In the genomic region with DNA sequence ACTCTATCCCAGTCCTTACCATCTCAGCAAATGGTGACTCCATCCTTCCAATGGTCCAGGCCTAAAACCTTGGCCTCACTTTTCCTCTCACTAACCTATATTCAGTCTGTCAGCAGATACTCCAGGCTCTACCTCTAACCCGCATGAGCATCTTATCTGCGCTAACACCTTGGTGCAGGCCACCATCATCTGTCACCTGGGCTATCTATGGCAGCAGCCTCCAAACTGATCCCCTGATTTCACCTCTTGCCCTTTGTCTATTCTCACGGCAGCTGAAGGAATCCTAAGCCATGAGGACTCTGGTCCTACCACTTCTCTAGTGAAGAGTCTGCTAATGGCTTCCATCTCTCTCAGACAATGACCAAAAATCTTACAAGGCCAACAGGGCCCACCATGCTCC, we compare ENCODE assay signal across 1 cellular context.
A peak's percentile ranks its signal among the peaks of the same experiment; 100 is the strongest.
TF ChIP-seq lines count a peak whose summit lies in the region.

No MANE protein-coding gene starts in this region.

TF ChIP-seq in K562, 482 proteins besides CTCF, POLR2A, EP300 and RAD21 (continued from another document):
- TF ChIP-seq, protein P1, sequence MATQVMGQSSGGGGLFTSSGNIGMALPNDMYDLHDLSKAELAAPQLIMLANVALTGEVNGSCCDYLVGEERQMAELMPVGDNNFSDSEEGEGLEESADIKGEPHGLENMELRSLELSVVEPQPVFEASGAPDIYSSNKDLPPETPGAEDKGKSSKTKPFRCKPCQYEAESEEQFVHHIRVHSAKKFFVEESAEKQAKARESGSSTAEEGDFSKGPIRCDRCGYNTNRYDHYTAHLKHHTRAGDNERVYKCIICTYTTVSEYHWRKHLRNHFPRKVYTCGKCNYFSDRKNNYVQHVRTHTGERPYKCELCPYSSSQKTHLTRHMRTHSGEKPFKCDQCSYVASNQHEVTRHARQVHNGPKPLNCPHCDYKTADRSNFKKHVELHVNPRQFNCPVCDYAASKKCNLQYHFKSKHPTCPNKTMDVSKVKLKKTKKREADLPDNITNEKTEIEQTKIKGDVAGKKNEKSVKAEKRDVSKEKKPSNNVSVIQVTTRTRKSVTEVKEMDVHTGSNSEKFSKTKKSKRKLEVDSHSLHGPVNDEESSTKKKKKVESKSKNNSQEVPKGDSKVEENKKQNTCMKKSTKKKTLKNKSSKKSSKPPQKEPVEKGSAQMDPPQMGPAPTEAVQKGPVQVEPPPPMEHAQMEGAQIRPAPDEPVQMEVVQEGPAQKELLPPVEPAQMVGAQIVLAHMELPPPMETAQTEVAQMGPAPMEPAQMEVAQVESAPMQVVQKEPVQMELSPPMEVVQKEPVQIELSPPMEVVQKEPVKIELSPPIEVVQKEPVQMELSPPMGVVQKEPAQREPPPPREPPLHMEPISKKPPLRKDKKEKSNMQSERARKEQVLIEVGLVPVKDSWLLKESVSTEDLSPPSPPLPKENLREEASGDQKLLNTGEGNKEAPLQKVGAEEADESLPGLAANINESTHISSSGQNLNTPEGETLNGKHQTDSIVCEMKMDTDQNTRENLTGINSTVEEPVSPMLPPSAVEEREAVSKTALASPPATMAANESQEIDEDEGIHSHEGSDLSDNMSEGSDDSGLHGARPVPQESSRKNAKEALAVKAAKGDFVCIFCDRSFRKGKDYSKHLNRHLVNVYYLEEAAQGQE (CRISPR knock-in tag; IDR thresholded peaks at IDR 0.05; ENCODE audit: low read depth), result no peak
- TF ChIP-seq ZNF431 (CRISPR knock-in tag; IDR thresholded peaks at IDR 0.05) (no peak), KDM1A (IDR thresholded peaks at IDR 0.05) (0 out of 4 replicates have a peak, but pooled peaks of 1 of the 2 experiments have one; percentile 20), MEF2A (IDR thresholded peaks at IDR 0.05; ENCODE audit: control insufficient read depth, low read depth, low read length) (no peak)
- TF ChIP-seq, protein P2, sequence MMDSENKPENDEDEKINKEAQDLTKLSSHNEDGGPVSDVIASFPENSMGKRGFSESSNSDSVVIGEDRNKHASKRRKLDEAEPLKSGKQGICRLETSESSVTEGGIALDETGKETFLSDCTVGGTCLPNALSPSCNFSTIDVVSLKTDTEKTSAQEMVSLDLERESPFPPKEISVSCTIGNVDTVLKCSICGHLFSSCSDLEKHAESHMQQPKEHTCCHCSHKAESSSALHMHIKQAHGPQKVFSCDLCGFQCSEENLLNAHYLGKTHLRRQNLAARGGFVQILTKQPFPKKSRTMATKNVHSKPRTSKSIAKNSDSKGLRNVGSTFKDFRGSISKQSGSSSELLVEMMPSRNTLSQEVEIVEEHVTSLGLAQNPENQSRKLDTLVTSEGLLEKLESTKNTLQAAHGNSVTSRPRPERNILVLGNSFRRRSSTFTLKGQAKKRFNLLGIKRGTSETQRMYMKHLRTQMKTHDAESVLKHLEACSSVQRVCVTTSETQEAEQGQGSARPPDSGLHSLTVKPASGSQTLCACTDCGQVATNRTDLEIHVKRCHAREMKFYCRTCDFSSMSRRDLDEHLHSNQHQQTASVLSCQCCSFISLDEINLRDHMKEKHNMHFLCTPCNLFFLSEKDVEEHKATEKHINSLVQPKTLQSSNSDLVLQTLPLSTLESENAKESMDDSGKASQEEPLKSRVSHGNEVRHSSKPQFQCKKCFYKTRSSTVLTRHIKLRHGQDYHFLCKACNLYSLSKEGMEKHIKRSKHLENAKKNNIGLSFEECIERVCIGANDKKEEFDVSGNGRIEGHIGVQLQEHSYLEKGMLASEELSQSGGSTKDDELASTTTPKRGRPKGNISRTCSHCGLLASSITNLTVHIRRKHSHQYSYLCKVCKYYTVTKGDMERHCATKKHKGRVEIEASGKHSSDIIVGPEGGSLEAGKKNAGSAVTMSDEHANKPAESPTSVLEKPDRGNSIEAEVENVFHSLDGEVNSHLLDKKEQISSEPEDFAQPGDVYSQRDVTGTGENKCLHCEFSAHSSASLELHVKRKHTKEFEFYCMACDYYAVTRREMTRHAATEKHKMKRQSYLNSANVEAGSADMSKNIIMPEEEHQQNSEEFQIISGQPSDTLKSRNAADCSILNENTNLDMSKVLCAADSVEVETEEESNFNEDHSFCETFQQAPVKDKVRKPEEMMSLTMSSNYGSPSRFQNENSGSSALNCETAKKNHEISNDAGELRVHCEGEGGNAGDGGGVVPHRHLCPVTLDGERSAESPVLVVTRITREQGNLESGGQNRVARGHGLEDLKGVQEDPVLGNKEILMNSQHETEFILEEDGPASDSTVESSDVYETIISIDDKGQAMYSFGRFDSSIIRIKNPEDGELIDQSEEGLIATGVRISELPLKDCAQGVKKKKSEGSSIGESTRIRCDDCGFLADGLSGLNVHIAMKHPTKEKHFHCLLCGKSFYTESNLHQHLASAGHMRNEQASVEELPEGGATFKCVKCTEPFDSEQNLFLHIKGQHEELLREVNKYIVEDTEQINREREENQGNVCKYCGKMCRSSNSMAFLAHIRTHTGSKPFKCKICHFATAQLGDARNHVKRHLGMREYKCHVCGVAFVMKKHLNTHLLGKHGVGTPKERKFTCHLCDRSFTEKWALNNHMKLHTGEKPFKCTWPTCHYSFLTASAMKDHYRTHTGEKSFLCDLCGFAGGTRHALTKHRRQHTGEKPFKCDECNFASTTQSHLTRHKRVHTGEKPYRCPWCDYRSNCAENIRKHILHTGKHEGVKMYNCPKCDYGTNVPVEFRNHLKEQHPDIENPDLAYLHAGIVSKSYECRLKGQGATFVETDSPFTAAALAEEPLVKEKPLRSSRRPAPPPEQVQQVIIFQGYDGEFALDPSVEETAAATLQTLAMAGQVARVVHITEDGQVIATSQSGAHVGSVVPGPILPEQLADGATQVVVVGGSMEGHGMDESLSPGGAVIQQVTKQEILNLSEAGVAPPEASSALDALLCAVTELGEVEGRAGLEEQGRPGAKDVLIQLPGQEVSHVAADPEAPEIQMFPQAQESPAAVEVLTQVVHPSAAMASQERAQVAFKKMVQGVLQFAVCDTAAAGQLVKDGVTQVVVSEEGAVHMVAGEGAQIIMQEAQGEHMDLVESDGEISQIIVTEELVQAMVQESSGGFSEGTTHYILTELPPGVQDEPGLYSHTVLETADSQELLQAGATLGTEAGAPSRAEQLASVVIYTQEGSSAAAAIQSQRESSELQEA (IDR thresholded peaks at IDR 0.05; ENCODE audit: low read depth), result no peak
